Comparison of ENCODE assay signal across 1 cellular context in the genomic region with DNA sequence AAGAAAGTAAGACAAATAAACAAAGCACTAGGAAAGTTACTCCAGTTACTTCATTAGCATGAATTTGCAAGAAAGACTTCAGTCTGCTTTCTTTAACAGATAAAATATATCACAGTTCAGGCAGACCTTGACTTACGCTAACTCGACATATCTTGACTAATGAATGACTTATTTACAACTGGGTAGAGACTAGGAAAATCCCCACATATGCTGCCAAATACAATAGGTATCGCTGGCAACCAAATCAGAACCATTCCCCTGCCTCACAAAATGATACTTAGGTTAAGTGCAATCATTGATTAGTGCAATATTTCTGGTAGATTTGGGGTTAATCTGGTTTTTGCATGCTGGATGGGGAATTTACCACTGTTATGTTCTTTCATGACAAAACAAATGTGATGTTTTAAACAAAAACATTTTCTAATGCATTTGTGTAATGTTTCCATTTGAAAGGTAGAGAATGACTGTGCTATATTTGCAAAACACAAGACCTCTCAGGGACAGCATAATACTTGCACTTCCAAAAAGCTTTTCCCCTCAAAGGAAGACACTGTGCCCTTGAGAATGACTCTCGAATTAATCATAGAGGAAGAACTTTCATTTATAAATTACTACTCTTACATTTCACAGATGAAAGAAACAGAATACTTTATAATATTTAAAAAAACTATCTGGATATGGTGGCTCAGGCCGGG.
TF ChIP-seq lines count a peak whose summit lies in the region.

No MANE protein-coding gene starts in this region.

TF ChIP-seq in WTC11, 78 proteins besides CTCF, POLR2A, EP300 and RAD21 (continued from another document):
- no peak for TF ChIP-seq E2F4 (CRISPR knock-in tag; IDR thresholded peaks at IDR 0.05; ENCODE audit: borderline replicate concordance, low read depth)
- TF ChIP-seq SMAD3 (CRISPR knock-in tag; IDR thresholded peaks at IDR 0.05; ENCODE audit: borderline replicate concordance) = no peak
- TF ChIP-seq ZBTB43 (CRISPR knock-in tag; IDR thresholded peaks at IDR 0.05) = no peak
- TF ChIP-seq ATF1 (CRISPR knock-in tag; IDR thresholded peaks at IDR 0.05) = no peak
- no peak for TF ChIP-seq JUN (CRISPR knock-in tag; IDR thresholded peaks at IDR 0.05)
- TF ChIP-seq KAT7 (CRISPR knock-in tag; IDR thresholded peaks at IDR 0.05; ENCODE audit: borderline replicate concordance) = no peak
- TF ChIP-seq TP53 (CRISPR knock-in tag; IDR thresholded peaks at IDR 0.05) = no peak
- no peak for TF ChIP-seq PRDM15 (CRISPR knock-in tag; IDR thresholded peaks at IDR 0.05)
- TF ChIP-seq IRF1 (CRISPR knock-in tag; IDR thresholded peaks at IDR 0.05) = no peak
- no peak for TF ChIP-seq GRHL2 (CRISPR knock-in tag; IDR thresholded peaks at IDR 0.05; ENCODE audit: insufficient replicate concordance, severe bottlenecking)
- TF ChIP-seq FOXP1 (CRISPR knock-in tag; IDR thresholded peaks at IDR 0.05; ENCODE audit: borderline replicate concordance) = no peak
- no peak for TF ChIP-seq AR (CRISPR knock-in tag; IDR thresholded peaks at IDR 0.05)
- no peak for TF ChIP-seq ZNF138 (CRISPR knock-in tag; conservative IDR thresholded peaks at IDR 0.05)
- no peak for TF ChIP-seq PRRX2 (CRISPR knock-in tag; IDR thresholded peaks at IDR 0.05)
- no peak for TF ChIP-seq IRF2 (CRISPR knock-in tag; IDR thresholded peaks at IDR 0.05; ENCODE audit: borderline replicate concordance, low read depth)
- no peak for TF ChIP-seq GABPB1 (CRISPR knock-in tag; IDR thresholded peaks at IDR 0.05)
- no peak for TF ChIP-seq RELA (CRISPR knock-in tag; IDR thresholded peaks at IDR 0.05; ENCODE audit: borderline replicate concordance)
TF ChIP-seq in WTC11: peak in this region for 0.
